In genomic region chr5:150544606-150545219, GRCh38 we compare ENCODE assay signal across 8 cellular contexts. TPM values are rescaled to one million over a fixed set of nuclear protein-coding genes. Genes with fewer than 3 reads are reported as not detected.
DNase-seq lines count a peak whose midpoint lies in the region; ATAC-seq and TF ChIP-seq lines count a peak whose summit lies in the region.

No MANE protein-coding gene starts in this region.

- H3K4me3 ChIP-seq in vagina: no peak overlapping the region

- H3K36me3 ChIP-seq in vagina: peaks cover 6 to 58% of the 10 kb centered on the region in 2 donors

- intact Hi-C loops in posterior cingulate gyrus (cut with DNase I) (loop anchor here (1.0 to 5.0 kb wide), 2 partner anchors 57 to 85 kb away; no protein-coding TSS in a partner anchor), vagina (cut with DNase I) (no loop called here)

- H3K4me1 ChIP-seq in vagina: peaks cover 17% of the 10 kb centered on the region

- ATAC-seq in GM19395 (IDR thresholded peaks at IDR 0.05; ENCODE audit: unreplicated experiment) (peak; percentile 97), HG03460 (IDR thresholded peaks at IDR 0.05; ENCODE audit: unreplicated experiment) (peak; percentile 82)

- H3K27me3 ChIP-seq in vagina: no peaks in the 10 kb centered on the region

- DNase-seq in COLO668 (lab: John Stamatoyannopoulos, UW; ENCODE audit: unreplicated experiment): peak; percentile 63
- peak; percentile 38 to 66 for DNase-seq in SHP77 (lab: John Stamatoyannopoulos, UW)
- peak; percentile 81 for DNase-seq in activated effector memory CD4-positive, alpha-beta T cell treated with anti-CD3 and anti-CD28 coated beads, Interleukin-2, amount 50 U/mL, for 16 hours
- DNase-seq in globus pallidus (ENCODE audit: low spot score): peak; percentile 66
- DNase-seq in posterior cingulate gyrus: peak in 9 of 10 donors; percentile 50 to 95 (median 69)
- DNase-seq in vagina (ENCODE audit: extremely low spot score in 2 of 2): no peak

- H3K27ac ChIP-seq in vagina: no peak overlapping the region

- peak; percentile 71 to 81 (median 75) for TF ChIP-seq CTCF in vagina (IDR thresholded peaks at IDR 0.05)

- TF ChIP-seq POLR2A in vagina (IDR thresholded peaks at IDR 0.05): no peak

- no peaks in the 10 kb centered on the region for H3K9me3 ChIP-seq in vagina

RNA-seq across cellular contexts. Expression of gene NDST1, which starts 36.8 kb away (rescaled TPM):
- 73.9 TPM for total RNA-seq in vagina

Comparison
In these comparisons a context has a peak if more than half of its experiments do, and no peak if none do; other contexts are left out.
1. DNase-seq: peak in COLO668 (single experiment), SHP77 (2 of 2), activated effector memory CD4-positive, alpha-beta T cell treated with anti-CD3 and anti-CD28 coated beads, Interleukin-2, amount 50 U/mL, for 16 hours (single experiment), globus pallidus (single experiment) and posterior cingulate gyrus (9 of 10); none in vagina (0 of 2).